ENCODE assay signal across 9 cellular contexts in genomic region chr18:63511285-63511684, GRCh38. TPM values are rescaled to one million over a fixed set of nuclear protein-coding genes. Genes with fewer than 3 reads are reported as not detected.
DNase-seq lines count a peak whose midpoint lies in the region; ATAC-seq and TF ChIP-seq lines count a peak whose summit lies in the region.
"Had no signal": no experiment of that assay in that cellular context is flagged by ENCODE, and none has a peak within 500 bp of the region (broad histone marks: within the 10 kb centered on the region; RNA-seq: fewer than 3 reads in every experiment).

No MANE protein-coding gene starts in this region.

- H3K79me2 ChIP-seq in parathyroid adenoma: no peaks in the 10 kb centered on the region

- H3K27ac Mint-ChIP-seq in activated T-cell treated with anti-CD3 and anti-CD28 coated beads, Interleukin-2, amount 50 U/mL, for 72 hours: no peak overlapping the region
- H3K27ac Mint-ChIP-seq in immature natural killer cell: no peak overlapping the region
- H3K27ac Mint-ChIP-seq: stimulated activated naive CD8-positive, alpha-beta T cell treated with anti-CD3 and anti-CD28 coated beads, Interleukin-15, Interleukin-2, amounts not matched to agents 100 ng/mL and 50 ng/mL, for 24 hours had no signal

- no peaks in the 10 kb centered on the region for H3K4me1 Mint-ChIP-seq in activated T-cell treated with anti-CD3 and anti-CD28 coated beads, Interleukin-2, amount 50 U/mL, for 72 hours (ENCODE audit: low read depth)
- H3K4me1 Mint-ChIP-seq in immature natural killer cell: no peaks in the 10 kb centered on the region

- ATAC-seq in esophagus mucosa (peak; percentile 68), HG03095 (IDR thresholded peaks at IDR 0.05; ENCODE audit: unreplicated experiment) (no peak)
- no peak for ATAC-seq in activated T-cell treated with anti-CD3 and anti-CD28 coated beads, Interleukin-2, amount 50 U/mL, for 72 hours (replicated peaks in 1 of 2)

- H3K27me3 Mint-ChIP-seq in activated T-cell treated with anti-CD3 and anti-CD28 coated beads, Interleukin-2, amount 50 U/mL, for 72 hours (ENCODE audit: low read depth): peaks cover 9% of the 10 kb centered on the region
- peaks cover 0 to 5% (median 3%) of the 10 kb centered on the region in 3 donors for H3K27me3 Mint-ChIP-seq in immature natural killer cell (ENCODE audit: low read depth in 3 of 3)

- no peak overlapping the region for H3K27ac ChIP-seq in AG04450 (ENCODE audit: low read depth, low read length)
- no peak overlapping the region for H3K27ac ChIP-seq in parathyroid adenoma

- H3K36me3 ChIP-seq in parathyroid adenoma (ENCODE audit: control insufficient read depth, insufficient read depth, low read length): no peaks in the 10 kb centered on the region

- no peak overlapping the region for H3K4me3 Mint-ChIP-seq in activated T-cell treated with anti-CD3 and anti-CD28 coated beads, Interleukin-2, amount 50 U/mL, for 72 hours
- H3K4me3 Mint-ChIP-seq in immature natural killer cell: no peak overlapping the region
- H3K4me3 Mint-ChIP-seq: stimulated activated naive CD8-positive, alpha-beta T cell treated with anti-CD3 and anti-CD28 coated beads, Interleukin-15, Interleukin-2, amounts not matched to agents 100 ng/mL and 50 ng/mL, for 24 hours had no signal

- TF ChIP-seq CTCF in AG04450 (IDR thresholded peaks at IDR 0.05; ENCODE audit: low read depth, low read length) (peak; percentile 80), GM12865 (IDR thresholded peaks at IDR 0.05; ENCODE audit: insufficient read depth, low read depth, low read length, missing control alignments) (peak; percentile 46), parathyroid adenoma (IDR thresholded peaks at IDR 0.05) (peak; percentile 40)

- POLR2A ChIA-PET in AG04450 (lab: Yijun Ruan, JAX): no interaction called here

- no peaks in the 10 kb centered on the region for H3K4me1 ChIP-seq in parathyroid adenoma

- H3K4me3 ChIP-seq in AG04450 (ENCODE audit: low read depth, low read length) (no peak overlapping the region), GM12865 (ENCODE audit: low read depth, low read length) (no peak overlapping the region), parathyroid adenoma (ENCODE audit: low read depth, low read length) (no peak overlapping the region)

- DNase-seq in AG04450 (ENCODE audit: low read depth, low spot score): peak; percentile 6
- peak; percentile 22 for DNase-seq in GM12865 (ENCODE audit: low read depth)
- peak; percentile 13 for DNase-seq in NOMO-1 treated with DMSO at 0.1 percent for 48 hours (lab: John Stamatoyannopoulos, UW; ENCODE audit: unreplicated experiment)
- no peak for DNase-seq in activated T-cell treated with anti-CD3 and anti-CD28 coated beads, Interleukin-2, amount 50 U/mL, for 72 hours
- DNase-seq in immature natural killer cell: no peak

- no peak overlapping the region for H3K9ac ChIP-seq in parathyroid adenoma

- H3K27me3 ChIP-seq in AG04450 (ENCODE audit: control insufficient read depth, insufficient read depth, low read length) (peaks cover 8% of the 10 kb centered on the region), parathyroid adenoma (ENCODE audit: control insufficient read depth, insufficient read depth, low read length) (no peaks in the 10 kb centered on the region)

- no peaks in the 10 kb centered on the region for H3K9me3 ChIP-seq in AG04450 (ENCODE audit: control insufficient read depth, insufficient read depth, low read length)
- H3K9me3 ChIP-seq in parathyroid adenoma (ENCODE audit: control insufficient read depth, low read length): no peaks in the 10 kb centered on the region

- H3K36me3 Mint-ChIP-seq in activated T-cell treated with anti-CD3 and anti-CD28 coated beads, Interleukin-2, amount 50 U/mL, for 72 hours (ENCODE audit: insufficient read depth in 2 of 2): no peaks in the 10 kb centered on the region
- no peaks in the 10 kb centered on the region for H3K36me3 Mint-ChIP-seq in immature natural killer cell

- CTCF ChIA-PET in AG04450 (lab: Charles Lee): interaction anchor here (0.5 to 10.8 kb wide), 39 partner anchors 6 to 495 kb away, joined by 3 to 96 read pairs (median 4); partner anchors contain the start of genes SERPINB11 and SERPINB12

- H3K4me2 ChIP-seq in parathyroid adenoma (ENCODE audit: low read length): no peak overlapping the region

- H2AFZ ChIP-seq in parathyroid adenoma: no peak overlapping the region

- H3K9me3 Mint-ChIP-seq in activated T-cell treated with anti-CD3 and anti-CD28 coated beads, Interleukin-2, amount 50 U/mL, for 72 hours: no peaks in the 10 kb centered on the region
- H3K9me3 Mint-ChIP-seq in immature natural killer cell: no peaks in the 10 kb centered on the region
- H3K9me3 Mint-ChIP-seq: stimulated activated naive CD8-positive, alpha-beta T cell treated with anti-CD3 and anti-CD28 coated beads, Interleukin-15, Interleukin-2, amounts not matched to agents 100 ng/mL and 50 ng/mL, for 24 hours had no signal

RNA-seq across cellular contexts. Expression of gene SERPINB12, which starts 30.9 kb away (rescaled TPM):
- polyA plus RNA-seq in AG04450 (2011; rRNA removed) (not detected in 2 replicates), immature natural killer cell (not detected)
- not detected in 2 replicates for polyA minus RNA-seq in AG04450 (2011; rRNA and poly(A)+ RNA removed)
- total RNA-seq in esophagus mucosa: 0.60 TPM
- total RNA-seq in activated T-cell treated with anti-CD3 and anti-CD28 coated beads, Interleukin-2, amount 50 U/mL, for 72 hours: not detected

RNA-seq across cellular contexts. Expression of gene SERPINB5, which starts 34.5 kb away (rescaled TPM):
- not detected in 2 replicates for polyA plus RNA-seq in AG04450 (2011; rRNA removed)
- polyA minus RNA-seq in AG04450 (2011; rRNA and poly(A)+ RNA removed): not detected in 2 replicates
- total RNA-seq in esophagus mucosa: 213 TPM
- not detected for total RNA-seq in activated T-cell treated with anti-CD3 and anti-CD28 coated beads, Interleukin-2, amount 50 U/mL, for 72 hours
- polyA plus RNA-seq in immature natural killer cell: not detected

Comparison
In these comparisons a context has a peak if more than half of its experiments do, and no peak if none do; other contexts are left out.
1. DNase-seq: peak in AG04450 (single experiment), GM12865 (single experiment) and NOMO-1 treated with DMSO at 0.1 percent for 48 hours (single experiment); none in activated T-cell treated with anti-CD3 and anti-CD28 coated beads, Interleukin-2, amount 50 U/mL, for 72 hours (0 of 2) and immature natural killer cell (0 of 3).
2. RNA of gene SERPINB5, which starts 34.5 kb away (total RNA-seq): 213 TPM in esophagus mucosa (single experiment); not detected in activated T-cell treated with anti-CD3 and anti-CD28 coated beads, Interleukin-2, amount 50 U/mL, for 72 hours; every median in the first group is over 100 times any median in the second.
3. Peak in every context shown above with its lines, with median percentiles within 50 percentile points of each other: CTCF ChIP-seq.